Comparison of ENCODE assay signal across 8 cellular contexts in genomic region chr6:57172136-57173055, GRCh38. TPM values are rescaled to one million over a fixed set of nuclear protein-coding genes. Genes with fewer than 3 reads are reported as not detected.
DNase-seq lines count a peak whose midpoint lies in the region; ATAC-seq, FAIRE-seq and TF ChIP-seq lines count a peak whose summit lies in the region.

Gene BAG2, plus strand, starts transcription at chr6:57172326. Its CDS starts 372 bp downstream, at chr6:57172698.

- H3K4me3 ChIP-seq in A673 (ENCODE audit: low read depth, low read length, poor library complexity, severe bottlenecking) (peak within 1 kb of the TSS; percentile 83), breast epithelium (peak within 1 kb of the TSS; percentile 66 to 89 (median 76)), small intestine (ENCODE audit: low read depth in 1 of 2, low read length in 2 of 2) (peak within 1 kb of the TSS; percentile 62)

- peaks cover 16% of the 10 kb centered on the region for H3K4me1 ChIP-seq in A673 (ENCODE audit: insufficient read depth, low read length, poor library complexity, severe bottlenecking)
- H3K4me1 ChIP-seq in breast epithelium: no peaks in the 10 kb centered on the region
- no peaks in the 10 kb centered on the region for H3K4me1 ChIP-seq in small intestine (ENCODE audit: control insufficient read depth in 2 of 2, insufficient read depth in 1 of 2, low read depth in 1 of 2, low read length in 1 of 2)

- no peak for FAIRE-seq in small intestine (lab: Jason Lieb, UNC)

- H3K9me3 ChIP-seq in A673 (ENCODE audit: low read depth, low read length, poor library complexity, severe bottlenecking): no peaks in the 10 kb centered on the region
- no peaks in the 10 kb centered on the region for H3K9me3 ChIP-seq in breast epithelium
- no peaks in the 10 kb centered on the region for H3K9me3 ChIP-seq in small intestine (ENCODE audit: control insufficient read depth, low read depth)

- CTCF ChIA-PET in A673 (lab: Charles Lee): no interaction called here

- DNase-seq in A673 (ENCODE audit: low spot score) (peak; percentile 96), NCI-H2196 (lab: John Stamatoyannopoulos, UW; ENCODE audit: unreplicated experiment) (peak; percentile 78), breast epithelium (ENCODE audit: low spot score in 2 of 2) (peak; percentile 45 to 66), iPS-NIHi11 (ENCODE audit: low spot score) (peak; percentile 85), small intestine (peak; percentile 54)

- 0 to 1% (median 0%) methylated on average over 70 to 97 of the region's 97 CpGs for WGBS in small intestine, 3 donors

- BruUV-seq in A673 (replicated peaks; lab: Mats Ljungman, UMichigan): no TSS peak

- H3K36me3 ChIP-seq in A673 (ENCODE audit: insufficient read depth, low read length, poor library complexity, severe bottlenecking) (peaks cover under 1% of the 10 kb centered on the region), breast epithelium (no peaks in the 10 kb centered on the region), small intestine (ENCODE audit: control insufficient read depth in 2 of 2, insufficient read depth in 2 of 2, low read length in 2 of 2) (no peaks in the 10 kb centered on the region)

- TF ChIP-seq CTCF in A673 (conservative IDR thresholded peaks at IDR 0.05; ENCODE audit: low read depth, low read length) (no peak), VCaP (conservative IDR thresholded peaks at IDR 0.05) (peak; percentile 21; the same call in 1 of the 2 replicates), breast epithelium (IDR thresholded peaks at IDR 0.05) (peak in 1 of 3 donors; percentile 28)

- intact Hi-C loops in A673 (cut with micrococcal nuclease; ENCODE audit: unreplicated experiment) (loop anchor here (5.0 to 10.0 kb wide), 2 partner anchors 145 to 268 kb away; partner anchors contain the start of gene PRIM2), breast epithelium (cut with DNase I; ENCODE audit: low total_unique reads) (no loop called here)

- peak; percentile 88 for ATAC-seq in HG03064 (IDR thresholded peaks at IDR 0.05; ENCODE audit: low read depth, unreplicated experiment)

- POLR2A ChIA-PET in A673 (lab: Charles Lee; ENCODE audit: low non-redundant PET): interaction anchor here (0.6 to 1.2 kb wide), 2 partner anchors 111 to 232 kb away, joined by 3 read pairs; no protein-coding TSS in a partner anchor

- peak; percentile 91 for TF ChIP-seq POLR2A in GM18526 (IDR thresholded peaks at IDR 0.05; ENCODE audit: extremely low read depth, insufficient read length)
- TF ChIP-seq POLR2A in breast epithelium (IDR thresholded peaks at IDR 0.05): no peak

- H3K27me3 ChIP-seq in A673 (replicated peaks; ENCODE audit: insufficient read depth, low read depth, low read length, poor library complexity): no peaks in the 10 kb centered on the region
- H3K27me3 ChIP-seq in breast epithelium: no peaks in the 10 kb centered on the region
- H3K27me3 ChIP-seq in small intestine (ENCODE audit: control insufficient read depth in 2 of 2, insufficient read depth in 2 of 2, low read length in 2 of 2): no peaks in the 10 kb centered on the region

- H3K27ac ChIP-seq in A673 (ENCODE audit: low read depth, low read length, poor library complexity, severe bottlenecking) (peak within 1 kb of the TSS; percentile 93), VCaP (peak within 1 kb of the TSS; percentile 86), breast epithelium (peak within 1 kb of the TSS; percentile 57 to 85), small intestine (ENCODE audit: low read depth in 1 of 2, low read length in 1 of 2) (peak within 1 kb of the TSS; percentile 42 to 86)

RNA-seq across cellular contexts. Expression of gene BAG2, which starts in this region (rescaled TPM):
- 21.4 and 27.0 TPM in 2 replicates for total RNA-seq in A673 (2021)
- total RNA-seq in breast epithelium: 1 to 10 TPM; 2.2 to 4.9 (median 4.2) TPM
- polyA plus RNA-seq in small intestine: 1 to 10 TPM in 1 of 3 donors, under 1 TPM in 2; 0.45 to 1.1 (median 0.81) TPM

Comparison
In these comparisons a context has a peak if more than half of its experiments do, and no peak if none do; other contexts are left out.
1. Peak in every context shown above with its lines: DNase-seq, ATAC-seq, H3K4me3 ChIP-seq and H3K27ac ChIP-seq.